13 cellular contexts compared by ENCODE assay signal in genomic region chr19:13053238-13053637, GRCh38. TPM values are rescaled to one million over a fixed set of nuclear protein-coding genes. Genes with fewer than 3 reads are reported as not detected.
DNase-seq lines count a peak whose midpoint lies in the region; ATAC-seq, FAIRE-seq and TF ChIP-seq lines count a peak whose summit lies in the region.
"Had no signal": no experiment of that assay in that cellular context is flagged by ENCODE, and none has a peak within 500 bp of the region (broad histone marks: within the 10 kb centered on the region; RNA-seq: fewer than 3 reads in every experiment).

No MANE protein-coding gene starts in this region.

- POLR2A ChIA-PET in RWPE1 (lab: Yijun Ruan, JAX; ENCODE audit: low non-redundant PET), result no interaction called here

- WGBS in pancreas, 2 donors, result 66 to 78% methylated on average over 3 of the region's 3 CpGs

- peaks cover 20 to 47% (median 32%) of the 10 kb centered on the region in 3 donors for H3K4me1 ChIP-seq in pancreas

- H3K27me3 ChIP-seq in pancreas, result no peaks in the 10 kb centered on the region

- CTCF ChIA-PET in RWPE1 (lab: Yijun Ruan, JAX), result interaction anchor here (0.5 to 2.8 kb wide), 5 partner anchors 8 to 342 kb away, joined by 3 to 12 read pairs (median 3); no protein-coding TSS in a partner anchor

- H3K9me3 ChIP-seq in pancreas, result no peaks in the 10 kb centered on the region

- intact Hi-C loops in pancreas (cut with DNase I), result no loop called here

- no peak for FAIRE-seq in pancreas (lab: Jason Lieb, UNC)

- no peak for DNase-seq in RWPE1 (ENCODE audit: low spot score)
- DNase-seq in fibroblast of pulmonary artery (ENCODE audit: low read depth), result peak; percentile 69
- DNase-seq in pancreas, result no peak
- DNase-seq in NCI-H2081 treated with DMSO at 0.1 percent for 48 hours (lab: John Stamatoyannopoulos, UW), result no peak
- DNase-seq in NCI-H1436 (lab: John Stamatoyannopoulos, UW), result no peak
- no peak for DNase-seq in stimulated activated CD8-positive, alpha-beta memory T cell treated with anti-CD3 and anti-CD28 coated beads, Interleukin-4, amount 100 ng/mL, for 48 hours
- DNase-seq: activated gamma-delta T cell; effector memory CD4-positive, alpha-beta T cell; NCI-H1417 had no signal

- H3K27ac ChIP-seq in 22Rv1, result peak overlapping the region; percentile 68
- H3K27ac ChIP-seq in RWPE1, result peak overlapping the region; percentile 100
- peak overlapping the region; percentile 58 to 90 (median 84) for H3K27ac ChIP-seq in pancreas
- H3K27ac ChIP-seq: HL-60 had no signal

- H3K4me3 ChIP-seq in fibroblast of pulmonary artery (replicated peaks; ENCODE audit: low read depth, low read length), result no peak overlapping the region
- no peak overlapping the region for H3K4me3 ChIP-seq in pancreas

- no peak for ATAC-seq in pancreas
- ATAC-seq in GM18909 (IDR thresholded peaks at IDR 0.05; ENCODE audit: poor library complexity, unreplicated experiment), result no peak
- ATAC-seq: WTC11 had no signal

- TF ChIP-seq CTCF in 22Rv1 (IDR thresholded peaks at IDR 0.05) (no peak), RWPE1 (conservative IDR thresholded peaks at IDR 0.05; ENCODE audit: low read depth) (no peak), fibroblast of pulmonary artery (IDR thresholded peaks at IDR 0.05; ENCODE audit: low read length, missing control alignments) (no peak), pancreas (IDR thresholded peaks at IDR 0.05) (no peak)

- H3K36me3 ChIP-seq in pancreas, result no peaks in the 10 kb centered on the region

RNA-seq across cellular contexts. Expression of gene LYL1, which starts 49.4 kb away (rescaled TPM):
- 1 to 10 TPM in 4 of 6 donors, under 1 TPM in 2; 0.51 to 5.5 (median 1.7) TPM for total RNA-seq in pancreas
- polyA plus RNA-seq in pancreas, result 1 to 10 TPM; 2.6 to 3.6 TPM

RNA-seq across cellular contexts. Expression of gene NFIX, which starts 58.0 kb away (rescaled TPM):
- total RNA-seq in pancreas, result 10 to 100 TPM; 30.9 to 45.1 (median 36.0) TPM
- polyA plus RNA-seq in pancreas, result 10 to 100 TPM in 1 of 2 donors, 1 to 10 TPM in 1; 8.3 to 16.6 TPM
